9 cellular contexts compared by ENCODE assay signal in the genomic region with DNA sequence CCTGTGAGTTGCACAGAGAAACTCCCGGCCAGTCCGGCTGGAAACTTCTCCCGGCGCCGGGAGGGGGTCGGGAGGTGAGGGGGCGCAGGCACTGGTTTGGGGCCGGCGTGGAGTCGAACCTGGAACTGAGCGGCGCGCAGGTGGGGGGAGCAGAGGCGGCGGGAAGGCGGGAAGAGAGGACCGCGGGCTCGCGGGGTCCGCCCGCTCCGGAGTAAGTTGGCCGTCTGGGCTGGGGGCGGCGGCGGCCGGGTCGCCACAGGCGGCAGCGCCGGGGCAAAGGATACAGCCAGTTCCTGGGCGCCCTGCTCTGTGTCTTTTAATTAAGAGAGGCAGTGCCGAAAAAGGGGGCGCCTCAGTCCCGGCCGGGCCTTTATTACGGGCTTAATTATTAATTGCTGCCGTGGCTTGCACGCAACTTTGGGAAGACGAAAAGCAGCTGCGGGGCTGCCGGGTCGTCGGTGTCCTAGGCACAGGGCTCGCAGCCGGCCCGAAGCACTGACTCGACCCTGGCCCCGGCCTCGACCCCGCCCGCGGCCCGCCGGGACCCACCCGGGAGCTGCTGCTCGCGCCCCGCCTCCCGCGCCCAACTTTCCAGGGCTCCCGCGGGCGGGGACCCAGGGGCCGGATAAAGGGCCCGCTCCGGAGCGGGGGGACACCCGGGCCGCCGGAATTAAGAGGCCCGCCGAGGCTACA. TPM values are rescaled to one million over a fixed set of nuclear protein-coding genes. Genes with fewer than 3 reads are reported as not detected.
DNase-seq lines count a peak whose midpoint lies in the region; ATAC-seq, FAIRE-seq and TF ChIP-seq lines count a peak whose summit lies in the region.
"Had no signal": no experiment of that assay in that cellular context is flagged by ENCODE, and none has a peak within 500 bp of the region (broad histone marks: within the 10 kb centered on the region; RNA-seq: fewer than 3 reads in every experiment).

No MANE protein-coding gene starts in this region.

- H3K4me3 ChIP-seq in DOHH2 (ENCODE audit: low read length) (peak overlapping the region; percentile 67), fibroblast of villous mesenchyme (ENCODE audit: low read depth, low read length) (peak overlapping the region; percentile 68), parathyroid adenoma (ENCODE audit: low read depth, low read length) (peak overlapping the region; percentile 25)

- H3F3A ChIP-seq in DOHH2 (ENCODE audit: control insufficient read depth, insufficient read depth) = no peaks in the 10 kb centered on the region

- H3K9me3 ChIP-seq in DOHH2 (ENCODE audit: control insufficient read depth, insufficient read depth, low read length) = no peaks in the 10 kb centered on the region
- no peaks in the 10 kb centered on the region for H3K9me3 ChIP-seq in parathyroid adenoma (ENCODE audit: control insufficient read depth, low read length)

- H3K9me2 ChIP-seq in DOHH2 (replicated peaks; ENCODE audit: control insufficient read depth, low read length) = no peaks in the 10 kb centered on the region

- H3K36me3 ChIP-seq in DOHH2 (ENCODE audit: control insufficient read depth, low read length) (no peaks in the 10 kb centered on the region), parathyroid adenoma (ENCODE audit: control insufficient read depth, insufficient read depth, low read length) (no peaks in the 10 kb centered on the region)

- H3K4me1 ChIP-seq in DOHH2 (ENCODE audit: control insufficient read depth, low read length) (peaks cover 28% of the 10 kb centered on the region), parathyroid adenoma (no peaks in the 10 kb centered on the region)

- no peak overlapping the region for H3K9ac ChIP-seq in parathyroid adenoma

- DNase-seq in fibroblast of villous mesenchyme (ENCODE audit: low read depth) = no peak
- no peak for DNase-seq in NCI-H2029 (lab: John Stamatoyannopoulos, UW)
- DNase-seq in urothelium cell line (ENCODE audit: low spot score) = no peak
- DNase-seq in kidney glomerular epithelial cell (lab: John Stamatoyannopoulos, UW) = no peak
- no peak for DNase-seq in GM19238 (ENCODE audit: insufficient read length, low spot score)

- ATAC-seq in SK-N-SH treated with all-trans-retinoic acid at 6 μM for 48 hours = peak; percentile 22

- TF ChIP-seq CTCF in DOHH2 (IDR thresholded peaks at IDR 0.05; ENCODE audit: low read depth, low read length, poor library complexity, severe bottlenecking) (no peak), fibroblast of villous mesenchyme (IDR thresholded peaks at IDR 0.05; ENCODE audit: insufficient read depth, low read depth, low read length) (no peak), parathyroid adenoma (IDR thresholded peaks at IDR 0.05) (no peak)

- no peak overlapping the region for H3K27ac ChIP-seq in DOHH2 (ENCODE audit: low read depth, low read length)
- no peak overlapping the region for H3K27ac ChIP-seq in parathyroid adenoma

- H3K27me3 ChIP-seq in DOHH2 (ENCODE audit: control insufficient read depth, low read length) (peaks cover 78% of the 10 kb centered on the region), parathyroid adenoma (ENCODE audit: control insufficient read depth, insufficient read depth, low read length) (no peaks in the 10 kb centered on the region)

- H2AFZ ChIP-seq in parathyroid adenoma = peak overlapping the region; percentile 15

- H4K20me1 ChIP-seq in DOHH2 (ENCODE audit: control insufficient read depth, insufficient read depth, low read depth, low read length) = no peaks in the 10 kb centered on the region

- H3K4me2 ChIP-seq in DOHH2 (ENCODE audit: low read length) (peak overlapping the region; percentile 64), parathyroid adenoma (ENCODE audit: low read length) (peak overlapping the region; percentile 75)

- FAIRE-seq in urothelium cell line (lab: Jason Lieb, UNC) = no peak
- FAIRE-seq: GM19239 had no signal

- H3K79me2 ChIP-seq in DOHH2 (ENCODE audit: control insufficient read depth, low read length) (no peaks in the 10 kb centered on the region), parathyroid adenoma (no peaks in the 10 kb centered on the region)

TF ChIP-seq in SK-N-SH treated with all-trans-retinoic acid at 6 μM for 48 hours, 23 proteins besides CTCF, POLR2A, EP300 and RAD21:
- TF ChIP-seq, protein P1, sequence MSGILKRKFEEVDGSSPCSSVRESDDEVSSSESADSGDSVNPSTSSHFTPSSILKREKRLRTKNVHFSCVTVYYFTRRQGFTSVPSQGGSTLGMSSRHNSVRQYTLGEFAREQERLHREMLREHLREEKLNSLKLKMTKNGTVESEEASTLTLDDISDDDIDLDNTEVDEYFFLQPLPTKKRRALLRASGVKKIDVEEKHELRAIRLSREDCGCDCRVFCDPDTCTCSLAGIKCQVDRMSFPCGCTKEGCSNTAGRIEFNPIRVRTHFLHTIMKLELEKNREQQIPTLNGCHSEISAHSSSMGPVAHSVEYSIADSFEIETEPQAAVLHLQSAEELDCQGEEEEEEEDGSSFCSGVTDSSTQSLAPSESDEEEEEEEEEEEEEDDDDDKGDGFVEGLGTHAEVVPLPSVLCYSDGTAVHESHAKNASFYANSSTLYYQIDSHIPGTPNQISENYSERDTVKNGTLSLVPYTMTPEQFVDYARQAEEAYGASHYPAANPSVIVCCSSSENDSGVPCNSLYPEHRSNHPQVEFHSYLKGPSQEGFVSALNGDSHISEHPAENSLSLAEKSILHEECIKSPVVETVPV (CRISPR knock-in tag; IDR thresholded peaks at IDR 0.05) = no peak
- no peak for TF ChIP-seq RARB (CRISPR knock-in tag; IDR thresholded peaks at IDR 0.05)
- TF ChIP-seq ZFP30 (CRISPR knock-in tag; IDR thresholded peaks at IDR 0.05) = no peak
- TF ChIP-seq, protein P2, sequence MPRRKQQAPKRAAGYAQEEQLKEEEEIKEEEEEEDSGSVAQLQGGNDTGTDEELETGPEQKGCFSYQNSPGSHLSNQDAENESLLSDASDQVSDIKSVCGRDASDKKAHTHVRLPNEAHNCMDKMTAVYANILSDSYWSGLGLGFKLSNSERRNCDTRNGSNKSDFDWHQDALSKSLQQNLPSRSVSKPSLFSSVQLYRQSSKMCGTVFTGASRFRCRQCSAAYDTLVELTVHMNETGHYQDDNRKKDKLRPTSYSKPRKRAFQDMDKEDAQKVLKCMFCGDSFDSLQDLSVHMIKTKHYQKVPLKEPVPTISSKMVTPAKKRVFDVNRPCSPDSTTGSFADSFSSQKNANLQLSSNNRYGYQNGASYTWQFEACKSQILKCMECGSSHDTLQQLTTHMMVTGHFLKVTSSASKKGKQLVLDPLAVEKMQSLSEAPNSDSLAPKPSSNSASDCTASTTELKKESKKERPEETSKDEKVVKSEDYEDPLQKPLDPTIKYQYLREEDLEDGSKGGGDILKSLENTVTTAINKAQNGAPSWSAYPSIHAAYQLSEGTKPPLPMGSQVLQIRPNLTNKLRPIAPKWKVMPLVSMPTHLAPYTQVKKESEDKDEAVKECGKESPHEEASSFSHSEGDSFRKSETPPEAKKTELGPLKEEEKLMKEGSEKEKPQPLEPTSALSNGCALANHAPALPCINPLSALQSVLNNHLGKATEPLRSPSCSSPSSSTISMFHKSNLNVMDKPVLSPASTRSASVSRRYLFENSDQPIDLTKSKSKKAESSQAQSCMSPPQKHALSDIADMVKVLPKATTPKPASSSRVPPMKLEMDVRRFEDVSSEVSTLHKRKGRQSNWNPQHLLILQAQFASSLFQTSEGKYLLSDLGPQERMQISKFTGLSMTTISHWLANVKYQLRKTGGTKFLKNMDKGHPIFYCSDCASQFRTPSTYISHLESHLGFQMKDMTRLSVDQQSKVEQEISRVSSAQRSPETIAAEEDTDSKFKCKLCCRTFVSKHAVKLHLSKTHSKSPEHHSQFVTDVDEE (CRISPR knock-in tag; IDR thresholded peaks at IDR 0.05) = no peak
- no peak for TF ChIP-seq CSDC2 (CRISPR knock-in tag; IDR thresholded peaks at IDR 0.05)
- TF ChIP-seq PPARA (CRISPR knock-in tag; IDR thresholded peaks at IDR 0.05; ENCODE audit: borderline replicate concordance) = no peak

RNA-seq across cellular contexts. Expression of gene NTNG2, which starts 1.1 kb away (rescaled TPM):
- 0.86 and 1.9 TPM in 2 replicates for total RNA-seq in fibroblast of villous mesenchyme
